In genomic region chr10:125193306-125193877, GRCh38 we compare ENCODE assay signal across 14 cellular contexts. TPM values are rescaled to one million over a fixed set of nuclear protein-coding genes. Genes with fewer than 3 reads are reported as not detected.
DNase-seq lines count a peak whose midpoint lies in the region; ATAC-seq, FAIRE-seq and TF ChIP-seq lines count a peak whose summit lies in the region.
"Had no signal": no experiment of that assay in that cellular context is flagged by ENCODE, and none has a peak within 500 bp of the region (broad histone marks: within the 10 kb centered on the region; RNA-seq: fewer than 3 reads in every experiment).

No MANE protein-coding gene starts in this region.

- DNase-seq in GM23338 (ENCODE audit: low spot score) = peak; percentile 21
- DNase-seq in H1 (ENCODE audit: low read depth in 1 of 2, low spot score in 2 of 2) = no peak
- DNase-seq in nephron progenitor cell = no peak
- DNase-seq in ureter (ENCODE audit: low spot score) = no peak
- DNase-seq in erythroblast (lab: John Stamatoyannopoulos, UW) = no peak
- no peak for DNase-seq in AML-193 (lab: John Stamatoyannopoulos, UW)
- DNase-seq in activated naive CD4-positive, alpha-beta T cell treated with anti-CD3 and anti-CD28 coated beads, Interleukin-2, amount 50 U/mL, for 16 hours = no peak
- DNase-seq: CD4-positive, CD25-positive, alpha-beta regulatory T cell; DMS53; GF-D8; GOT3 had no signal

- FAIRE-seq in H1 (lab: Jason Lieb, UNC) = no peak

- H3K79me2 ChIP-seq in GM23338 (replicated peaks; ENCODE audit: insufficient read depth) (no peaks in the 10 kb centered on the region), H1 (ENCODE audit: control insufficient read depth in 1 of 2, insufficient read depth in 2 of 2, low read length in 2 of 2) (no peaks in the 10 kb centered on the region)

- H3F3A ChIP-seq in GM23338 (replicated peaks; ENCODE audit: low read depth) = no peaks in the 10 kb centered on the region

- TF ChIP-seq CTCF in GM23338 (conservative IDR thresholded peaks at IDR 0.05; ENCODE audit: low read depth in 2 of 2) (no peak), H1 (IDR thresholded peaks at IDR 0.05; ENCODE audit: control extremely low read depth in 1 of 3, insufficient read depth in 1 of 3, low read depth in 1 of 3, low read length in 3 of 3) (no peak), nephron progenitor cell (IDR thresholded peaks at IDR 0.05) (no peak)

- TF ChIP-seq POLR2A in H1 (IDR thresholded peaks at IDR 0.05; ENCODE audit: control extremely low read depth in 1 of 2, low read depth in 2 of 2, low read length in 2 of 2) (no peak), erythroblast (IDR thresholded peaks at IDR 0.05; ENCODE audit: low read length) (no peak)

- H4K20me1 ChIP-seq in GM23338 (replicated peaks; ENCODE audit: insufficient read depth) = no peaks in the 10 kb centered on the region
- H4K20me1 ChIP-seq in H1 (replicated peaks in 1 of 2; ENCODE audit: control insufficient read depth in 1 of 2, insufficient read depth in 2 of 2, low read length in 2 of 2) = no peaks in the 10 kb centered on the region

- H3K9me3 ChIP-seq in H1 (ENCODE audit: insufficient read depth in 2 of 2, low read depth in 1 of 2, low read length in 1 of 2) = no peaks in the 10 kb centered on the region
- H3K9me3 ChIP-seq: BLaER1 treated with 17β-estradiol and CSF1 and Interleukin-3, amounts not matched to agents 10 nM and 100 nM had no signal

- TF ChIP-seq EP300 in Ishikawa (IDR thresholded peaks at IDR 0.05; ENCODE audit: borderline replicate concordance) = no peak
- TF ChIP-seq EP300 in H1 (IDR thresholded peaks at IDR 0.05; ENCODE audit: borderline replicate concordance in 1 of 2, low read depth in 2 of 2, low read length in 2 of 2) = no peak

- H3K4me2 ChIP-seq in GM23338 (no peak overlapping the region), H1 (ENCODE audit: insufficient read depth in 1 of 2, low read depth in 2 of 2, low read length in 2 of 2) (no peak overlapping the region)
- H3K4me2 ChIP-seq: BLaER1 treated with 17β-estradiol and CSF1 and Interleukin-3, amounts not matched to agents 10 nM and 100 nM had no signal

- H3K27ac ChIP-seq in GM23338 (ENCODE audit: low read depth) (no peak overlapping the region), H1 (ENCODE audit: low read depth, low read length) (no peak overlapping the region)
- H3K27ac ChIP-seq: 22Rv1; BLaER1 treated with 17β-estradiol and CSF1 and Interleukin-3, amounts not matched to agents 10 nM and 100 nM had no signal

- H3K27me3 ChIP-seq in GM23338 (ENCODE audit: insufficient read depth) (no peaks in the 10 kb centered on the region), H1 (replicated peaks in 1 of 4; ENCODE audit: control insufficient read depth in 3 of 4, extremely low read depth in 1 of 4, insufficient read depth in 3 of 4, low read length in 3 of 4) (no peaks in the 10 kb centered on the region)
- H3K27me3 ChIP-seq: BLaER1 treated with 17β-estradiol and CSF1 and Interleukin-3, amounts not matched to agents 10 nM and 100 nM had no signal

- no peak overlapping the region for H2BK120ac ChIP-seq in H1 (replicated peaks; ENCODE audit: low read depth, low read length)

- no peak overlapping the region for H2BK12ac ChIP-seq in H1 (ENCODE audit: low read depth, low read length)

- no peak overlapping the region for H4K5ac ChIP-seq in H1 (ENCODE audit: insufficient read length, low read depth, low read length)

- H2AFZ ChIP-seq in GM23338 = peak overlapping the region; percentile 92
- peak overlapping the region; percentile 92 for H2AFZ ChIP-seq in H1 (ENCODE audit: low read length)

- no peaks in the 10 kb centered on the region for H3K23me2 ChIP-seq in H1 (ENCODE audit: low read depth, low read length)

- no peaks in the 10 kb centered on the region for H3K79me1 ChIP-seq in H1 (ENCODE audit: low read depth, low read length)

- no peak overlapping the region for H2BK15ac ChIP-seq in H1 (ENCODE audit: low read length)

- no peak overlapping the region for H4K8ac ChIP-seq in H1 (ENCODE audit: extremely low read depth, insufficient read depth, low read length)

- H3K9ac ChIP-seq in H1 (replicated peaks in 1 of 4; ENCODE audit: extremely low read depth in 1 of 4, low read depth in 3 of 4, low read length in 3 of 4) = no peak overlapping the region; a peak in 1 of 7 replicates
- H3K9ac ChIP-seq: BLaER1 treated with 17β-estradiol and CSF1 and Interleukin-3, amounts not matched to agents 10 nM and 100 nM had no signal

- H3K4me1 ChIP-seq in GM23338 (ENCODE audit: insufficient read depth) (no peaks in the 10 kb centered on the region), H1 (replicated peaks in 1 of 4; ENCODE audit: control insufficient read depth in 3 of 4, insufficient read depth in 4 of 4, low read length in 3 of 4) (no peaks in the 10 kb centered on the region)

- no peak overlapping the region for H2BK20ac ChIP-seq in H1 (ENCODE audit: low read length)

- H3K4me3 Mint-ChIP-seq in GM23338 = no peak overlapping the region
- no peak overlapping the region for H3K4me3 Mint-ChIP-seq in nephron progenitor cell
- H3K4me3 Mint-ChIP-seq: CD4-positive, CD25-positive, alpha-beta regulatory T cell had no signal

- no peak overlapping the region for H3K18ac ChIP-seq in H1 (ENCODE audit: extremely low read depth, low read length)

- no peak for TF ChIP-seq RAD21 in Ishikawa (IDR thresholded peaks at IDR 0.05; ENCODE audit: low read depth)
- TF ChIP-seq RAD21 in H1 (IDR thresholded peaks at IDR 0.05 in 1 of 2, conservative IDR thresholded peaks at IDR 0.05 in 1 of 2; ENCODE audit: low read depth in 2 of 2, low read length in 2 of 2) = no peak

- no peak overlapping the region for H4K91ac ChIP-seq in H1 (replicated peaks; ENCODE audit: insufficient read length, low read length)

- peak; percentile 68 for ATAC-seq in GM23338

- WGBS in H1 (ENCODE audit: extremely low coverage in 1 of 2, insufficient coverage in 1 of 2, insufficient read length in 1 of 2, insufficient replicate concordance in 2 of 2, low coverage in 1 of 2, low lambda C conversion rate in 2 of 2, missing lambda C conversion rate in 1 of 2), 2 experiments = 93% methylated on average over 11 of the region's 11 CpGs; no CpG with 5 or more reads in 1 of the 2 experiments

- H3K4me3 ChIP-seq in GM23338 (no peak overlapping the region), H1 (ENCODE audit: extremely low read depth in 1 of 4, insufficient read depth in 2 of 4, low read depth in 3 of 4, low read length in 4 of 4) (no peak overlapping the region)
- H3K4me3 ChIP-seq: BLaER1 treated with 17β-estradiol and CSF1 and Interleukin-3, amounts not matched to agents 10 nM and 100 nM had no signal

- H3K9me3 Mint-ChIP-seq in GM23338 (no peaks in the 10 kb centered on the region; the same call in 1 of the 3 replicates), nephron progenitor cell (no peaks in the 10 kb centered on the region)

- no peak overlapping the region for H3K14ac ChIP-seq in H1 (ENCODE audit: insufficient read length)

- POLR2A ChIA-PET in H1 (lab: Charles Lee; ENCODE audit: partially characterized antibody) = no interaction called here

- H3K27me3 Mint-ChIP-seq in GM23338 (ENCODE audit: insufficient read depth, low read depth, poor library complexity) (peaks cover 7% of the 10 kb centered on the region), nephron progenitor cell (ENCODE audit: low read depth, poor library complexity) (peaks cover 4% of the 10 kb centered on the region)
- H3K27me3 Mint-ChIP-seq: CD4-positive, CD25-positive, alpha-beta regulatory T cell had no signal

- CTCF ChIA-PET in H1 (lab: Charles Lee; ENCODE audit: partially characterized antibody) = interaction anchor here (1.2 kb wide), 1 partner anchor 10 kb away, joined by 5 read pairs; no protein-coding TSS in a partner anchor

- no peak overlapping the region for H3K27ac Mint-ChIP-seq in GM23338
- peak overlapping the region; percentile 79 for H3K27ac Mint-ChIP-seq in nephron progenitor cell
- H3K27ac Mint-ChIP-seq: CD4-positive, CD25-positive, alpha-beta regulatory T cell had no signal

- no peak overlapping the region for H2AK5ac ChIP-seq in H1 (ENCODE audit: low read depth, low read length)

- no peak overlapping the region for H3K56ac ChIP-seq in H1 (replicated peaks; ENCODE audit: insufficient read length, low read depth, low read length)

- no peak overlapping the region for H3K23ac ChIP-seq in H1 (ENCODE audit: insufficient read length)

- H3K36me3 ChIP-seq in GM23338 (ENCODE audit: insufficient read depth) (no peaks in the 10 kb centered on the region), H1 (ENCODE audit: control insufficient read depth in 2 of 4, insufficient read depth in 4 of 4, low read length in 3 of 4) (no peaks in the 10 kb centered on the region)
- H3K36me3 ChIP-seq: BLaER1 treated with 17β-estradiol and CSF1 and Interleukin-3, amounts not matched to agents 10 nM and 100 nM had no signal

- H3K36me3 Mint-ChIP-seq in GM23338 (ENCODE audit: low read depth) = no peaks in the 10 kb centered on the region
- H3K36me3 Mint-ChIP-seq in nephron progenitor cell (ENCODE audit: low read depth) = no peaks in the 10 kb centered on the region
- H3K36me3 Mint-ChIP-seq: CD4-positive, CD25-positive, alpha-beta regulatory T cell had no signal

- no peak overlapping the region for H2BK5ac ChIP-seq in H1 (ENCODE audit: low read depth, low read length)

- H3K4me1 Mint-ChIP-seq in GM23338 (peaks cover 3% of the 10 kb centered on the region; the same call in 1 of the 3 replicates), nephron progenitor cell (peaks cover 19% of the 10 kb centered on the region)
- H3K4me1 Mint-ChIP-seq: CD4-positive, CD25-positive, alpha-beta regulatory T cell had no signal

- H3K4ac ChIP-seq in H1 (replicated peaks; ENCODE audit: insufficient read length, low read depth, low read length) = no peak overlapping the region

- H3K9me2 ChIP-seq in GM23338 (ENCODE audit: insufficient read depth) = no peaks in the 10 kb centered on the region

TF ChIP-seq in Ishikawa, 13 proteins besides CTCF, POLR2A, EP300 and RAD21 (continues in another document):
- no peak for TF ChIP-seq TCF12 (IDR thresholded peaks at IDR 0.05; ENCODE audit: low read depth)

RNA-seq across cellular contexts. Expression of gene CTBP2, which starts 33.0 kb away (rescaled TPM):
- 233 and 265 TPM in 2 replicates for total RNA-seq in GM23338 (2014; rRNA removed; shearing (Covaris generic))
- 133 and 138 TPM in 2 replicates for polyA plus RNA-seq in GM23338 (2016; fragmentation: Nextera tagmentation; extraction: Ambion mirVana)
- total RNA-seq in H1 (2021; fragmentation: NEBNext Ultra II Directional; extraction: Animal tissue kit (Norgen Biotek cat#: 25700)) = 218 and 221 TPM in 2 replicates
- 208 and 274 TPM in 2 replicates for polyA plus RNA-seq in H1 (2011; rRNA removed)
- polyA plus RNA-seq in H1 (2011; cell fraction: cytosol; rRNA removed) = 254 TPM
- 524 TPM for polyA plus RNA-seq in H1 (2011; cell fraction: nucleus; rRNA removed)
- 156 to 222 TPM (median 206 TPM) in 4 replicates for polyA plus RNA-seq in H1 (2012, experiment 1 of 2)
- 48.0 TPM for polyA plus RNA-seq in H1 (2012, experiment 2 of 2)
- 109 TPM for polyA plus RNA-seq in H1 (2013, experiment 1 of 2)
- polyA plus RNA-seq in H1 (2013, experiment 2 of 2) = 108 TPM
- 244 and 299 TPM in 2 replicates for polyA minus RNA-seq in H1 (2011; rRNA and poly(A)+ RNA removed)
- polyA minus RNA-seq in H1 (2011; cell fraction: cytosol; rRNA and poly(A)+ RNA removed) = 209 TPM
- polyA minus RNA-seq in H1 (2011; cell fraction: nucleus; rRNA and poly(A)+ RNA removed) = 223 TPM
- total RNA-seq in ureter = 94.5 TPM
